ENCODE assay signal across 7 cellular contexts in the genomic region with DNA sequence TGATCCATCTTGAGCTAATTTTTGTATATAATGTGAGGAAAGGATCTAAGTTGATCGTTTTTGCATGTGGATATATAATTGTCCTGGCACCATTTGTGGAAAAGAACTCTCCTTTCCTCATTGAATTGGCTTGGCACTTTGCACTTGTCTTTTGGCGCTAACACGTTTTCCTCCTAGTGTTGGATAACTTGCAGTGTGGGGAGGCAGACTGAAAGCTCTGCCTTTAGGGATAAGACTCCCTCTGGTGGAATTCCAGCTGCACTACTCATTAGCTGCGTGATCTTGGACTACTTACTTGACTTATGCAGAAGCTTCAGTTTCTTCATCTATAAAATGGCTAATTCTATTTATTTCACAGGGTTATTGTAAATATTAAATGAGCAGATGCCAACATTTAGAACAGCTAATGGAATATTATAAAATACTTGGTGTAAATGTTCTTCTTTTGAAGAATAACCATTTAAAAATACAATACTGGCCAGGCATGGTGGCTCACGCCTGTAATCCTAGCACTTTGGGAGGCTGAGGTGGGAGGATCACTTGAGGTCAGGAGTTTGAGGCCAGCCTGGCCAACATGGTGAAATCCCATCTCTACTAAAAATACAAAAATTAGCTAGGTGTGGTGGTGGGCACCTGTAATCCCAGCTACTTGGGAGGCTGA. TPM values are rescaled to one million over a fixed set of nuclear protein-coding genes. Genes with fewer than 3 reads are reported as not detected.
A peak's percentile ranks its signal among the peaks of the same experiment; 100 is the strongest.
DNase-seq lines count a peak whose midpoint lies in the region; TF ChIP-seq lines count a peak whose summit lies in the region.
"Not testable (repeated sequence)": the region's sequence is repeated elsewhere in the genome, so short reads cannot be mapped to it uniquely, and the experiment has no call there.

No MANE protein-coding gene starts in this region.

- not testable (repeated sequence) for H3K4me2 ChIP-seq in KMS-11

- TF ChIP-seq CTCF in KMS-11 (conservative IDR thresholded peaks at IDR 0.05; ENCODE audit: low read depth, low read length) (peak; percentile 59), ovary (IDR thresholded peaks at IDR 0.05) (peak in 2 of 3 donors; percentile 43 to 48)

- not testable (repeated sequence) for H3K79me2 ChIP-seq in KMS-11 (ENCODE audit: insufficient read depth, low read depth)

- H3K4me1 ChIP-seq in KMS-11 (ENCODE audit: low read depth, poor library complexity, severe bottlenecking); ovary (ENCODE audit: insufficient read depth): not testable (repeated sequence)

- WGBS in ovary, 3 donors = 26 to 27% (median 27%) methylated on average over 5 of the region's 5 CpGs

- H2AFZ ChIP-seq in KMS-11 (ENCODE audit: low read depth) = not testable (repeated sequence)

- H3K4me3 ChIP-seq in KMS-11 (IDR thresholded peaks at IDR 0.05; ENCODE audit: insufficient read depth, low read depth, low read length); ovary: not testable (repeated sequence)

- intact Hi-C loops in ovary (cut with DNase I) = not testable (repeated sequence)

- not testable (repeated sequence) for TF ChIP-seq EP300 in ovary (IDR thresholded peaks at IDR 0.05)

- H3K9ac ChIP-seq in KMS-11 = not testable (repeated sequence)

- not testable (repeated sequence) for H3K9me3 ChIP-seq in ovary

- H4K20me1 ChIP-seq in KMS-11 (ENCODE audit: insufficient read depth) = not testable (repeated sequence)

- H3K27me3 ChIP-seq in KMS-11 (ENCODE audit: insufficient read depth, low read depth); ovary: not testable (repeated sequence)

- not testable (repeated sequence) for H3K27ac ChIP-seq in KMS-11, ovary

- not testable (repeated sequence) for H3K36me3 ChIP-seq in KMS-11 (ENCODE audit: insufficient read depth); ovary

- DNase-seq in GM04503 (ENCODE audit: low read depth) = peak; percentile 47
- DNase-seq in NCI-H748 (lab: John Stamatoyannopoulos, UW; ENCODE audit: unreplicated experiment) = peak; percentile 68
- peak; percentile 21 for DNase-seq in UCSD-AML1 (lab: John Stamatoyannopoulos, UW; ENCODE audit: unreplicated experiment)
- DNase-seq in central memory CD4-positive, alpha-beta T cell = peak; percentile 29
- peak; percentile 60 for DNase-seq in hepatic stellate cell (ENCODE audit: low spot score)
- peak in 1 of 5 donors; percentile 36 for DNase-seq in ovary

- TF ChIP-seq POLR2A in ovary (IDR thresholded peaks at IDR 0.05) = not testable (repeated sequence)

RNA-seq across cellular contexts. Expression of a gene that starts 15.6 kb away (rescaled TPM):
- 10 to 100 TPM; 26.8 to 93.2 (median 39.1) TPM for total RNA-seq in ovary
- 10 to 100 TPM; 28.7 to 38.5 TPM for polyA plus RNA-seq in ovary

RNA-seq across cellular contexts. Expression of a gene that starts 15.7 kb away (rescaled TPM):
- total RNA-seq in ovary = 10 to 100 TPM; 11.7 to 38.6 (median 25.7) TPM
- 10 to 100 TPM; 26.5 to 45.9 TPM for polyA plus RNA-seq in ovary

RNA-seq across cellular contexts. Expression of a gene that starts 23.1 kb away (rescaled TPM):
- total RNA-seq in ovary = 10 to 100 TPM; 12.4 to 19.6 (median 17.6) TPM
- polyA plus RNA-seq in ovary = 10 to 100 TPM in 1 of 2 donors, 1 to 10 TPM in 1; 6.9 to 17.2 TPM

RNA-seq across cellular contexts. Expression of a gene that starts 28.0 kb away (rescaled TPM):
- total RNA-seq in ovary = 10 to 100 TPM; 14.7 to 45.2 (median 35.0) TPM
- polyA plus RNA-seq in ovary = 10 to 100 TPM; 31.5 to 34.4 TPM

RNA-seq across cellular contexts. Expression of a gene that starts 28.1 kb away (rescaled TPM):
- total RNA-seq in ovary = 10 to 100 TPM; 10.9 to 33.9 (median 24.0) TPM
- 1 to 10 TPM; 7.0 to 8.2 TPM for polyA plus RNA-seq in ovary
